33 cellular contexts compared by ENCODE assay signal in genomic region chr3:57082481-57082880, GRCh38. TPM values are rescaled to one million over a fixed set of nuclear protein-coding genes. Genes with fewer than 3 reads are reported as not detected.
"Had no signal": no experiment of that assay in that cellular context is flagged by ENCODE, and none has a peak within 500 bp of the region (broad histone marks: within the 10 kb centered on the region; RNA-seq: fewer than 3 reads in every experiment).

No MANE protein-coding gene starts in this region.

- H3K27me3 ChIP-seq: ovary, suprapubic skin, testis, tibial artery, transverse colon, upper lobe of right lung, uterus had no signal

- H3K27ac ChIP-seq: neural progenitor cell, ovary, parathyroid adenoma, psoas muscle, skin epidermis, spleen, suprapubic skin, testis, tibial artery, transverse colon, upper lobe of right lung, uterus had no signal

- H3K4me2 ChIP-seq: neural progenitor cell, smooth muscle cell had no signal

- H3K4me3 Mint-ChIP-seq: natural killer cell; neural progenitor cell; stimulated activated memory B cell treated with anti-CD40 and anti-IgM and Interleukin-4, amounts not matched to agents 10 μg/mL and 1 μg/mL and 100 μg/mL, for 72 hours; stimulated activated naive CD8-positive, alpha-beta T cell treated with anti-CD3 and anti-CD28 coated beads, Interleukin-15, amount 100 ng/mL, for 72 hours; type B pancreatic cell had no signal

- H3K9me3 ChIP-seq: ovary, psoas muscle, spleen, suprapubic skin, testis, tibial artery, transverse colon, upper lobe of right lung, uterus had no signal

- H3K27ac Mint-ChIP-seq: natural killer cell; nephron; neural progenitor cell; stimulated activated memory B cell treated with anti-CD40 and anti-IgM and Interleukin-4, amounts not matched to agents 10 μg/mL and 1 μg/mL and 100 μg/mL, for 72 hours; stimulated activated naive CD8-positive, alpha-beta T cell treated with anti-CD3 and anti-CD28 coated beads, Interleukin-15, amount 100 ng/mL, for 72 hours; type B pancreatic cell had no signal

- H3K4me3 ChIP-seq: neural progenitor cell, ovary, psoas muscle, skin epidermis, smooth muscle cell, spleen, suprapubic skin, testis, tibial artery, transverse colon, upper lobe of right lung, uterus had no signal

- H2AFZ ChIP-seq: neural progenitor cell, parathyroid adenoma had no signal

- H3K36me3 Mint-ChIP-seq: natural killer cell; stimulated activated memory B cell treated with anti-CD40 and anti-IgM and Interleukin-4, amounts not matched to agents 10 μg/mL and 1 μg/mL and 100 μg/mL, for 72 hours; type B pancreatic cell had no signal

- H3K36me3 ChIP-seq: neural progenitor cell, ovary, spleen, suprapubic skin, tibial artery, transverse colon, upper lobe of right lung, uterus had no signal

- H3K9ac ChIP-seq: neural progenitor cell, parathyroid adenoma had no signal

- H3K9me3 Mint-ChIP-seq: natural killer cell; nephron; neural progenitor cell; stimulated activated memory B cell treated with anti-CD40 and anti-IgM and Interleukin-4, amounts not matched to agents 10 μg/mL and 1 μg/mL and 100 μg/mL, for 72 hours; stimulated activated naive CD8-positive, alpha-beta T cell treated with anti-CD3 and anti-CD28 coated beads, Interleukin-15, amount 100 ng/mL, for 72 hours; type B pancreatic cell had no signal

- DNase-seq: natural killer cell; occipital lobe; ovary; posterior cingulate gyrus; psoas muscle; right cardiac atrium; spleen; stimulated activated CD4-positive, alpha-beta T cell treated with anti-CD3 and anti-CD28 coated beads, Interleukin-12 subunit alpha, Interleukin-12 subunit beta, amount 100 ng/mL, for 4 hours; stimulated activated CD4-positive, alpha-beta T cell treated with anti-CD3 and anti-CD28 coated beads, Interleukin-1b, Interleukin-23, amount 100 ng/mL, for 48 hours; stimulated activated CD4-positive, alpha-beta T cell treated with anti-CD3 and anti-CD28 coated beads, Interleukin-4, amount 100 ng/mL, for 1 hour; stimulated activated CD4-positive, alpha-beta T cell treated with anti-CD3 and anti-CD28 coated beads, Interleukin-4, amount 100 ng/mL, for 4 hours; stimulated activated CD8-positive, alpha-beta memory T cell treated with anti-CD3 and anti-CD28 coated beads, Interleukin-4, amount 100 ng/mL, for 48 hours; stimulated activated naive CD4-positive, alpha-beta T cell; stimulated activated naive CD8-positive, alpha-beta T cell treated with anti-CD3 and anti-CD28 coated beads, Interleukin-15, amount 100 ng/mL, for 72 hours; stimulated activated naive CD8-positive, alpha-beta T cell treated with anti-CD3 and anti-CD28 coated beads, Interleukin-15, Interleukin-2, amounts not matched to agents 100 U/mL and 50 U/mL, for 24 hours; substantia nigra; testis; tibial artery; transverse colon; upper lobe of right lung; uterus had no signal

- H3K4me1 ChIP-seq: psoas muscle, uterus had no signal

- ATAC-seq: natural killer cell; psoas muscle; right cardiac atrium; sciatic nerve; stimulated activated memory B cell treated with anti-CD40 and anti-IgM and Interleukin-4, amounts not matched to agents 10 μg/mL and 1 μg/mL and 100 μg/mL, for 72 hours; stimulated activated naive CD8-positive, alpha-beta T cell treated with anti-CD3 and anti-CD28 coated beads, Interleukin-15, amount 100 ng/mL, for 72 hours; stimulated activated naive CD8-positive, alpha-beta T cell treated with anti-CD3 and anti-CD28 coated beads, Interleukin-15, Interleukin-2, amounts not matched to agents 100 U/mL and 50 U/mL, for 24 hours; upper lobe of right lung had no signal

RNA-seq across cellular contexts. Expression of gene SPATA12, which starts 22.0 kb away (rescaled TPM):
- total RNA-seq: natural killer cell, occipital lobe, osteoblast, psoas muscle, right cardiac atrium, sciatic nerve, smooth muscle cell, suprapubic skin, transverse colon, urinary bladder had no signal
- polyA plus RNA-seq: neural cell, smooth muscle cell had no signal
